Comparison of ENCODE assay signal across 20 cellular contexts in genomic region chr3:124177070-124177469, GRCh38.
DNase-seq lines count a peak whose midpoint lies in the region; ATAC-seq, FAIRE-seq and TF ChIP-seq lines count a peak whose summit lies in the region.
"Had no signal": no experiment of that assay in that cellular context is flagged by ENCODE, and none has a peak within 500 bp of the region (broad histone marks: within the 10 kb centered on the region; RNA-seq: fewer than 3 reads in every experiment).

No MANE protein-coding gene starts in this region.

- peak overlapping the region; percentile 7 for H3K27ac Mint-ChIP-seq in glutamatergic neuron (ENCODE audit: unreplicated experiment)
- H3K27ac Mint-ChIP-seq in progenitor cell of endocrine pancreas, result peak overlapping the region; percentile 47
- H3K27ac Mint-ChIP-seq: B cell; CD4-positive, CD25-positive, alpha-beta regulatory T cell; CD8-positive, alpha-beta T cell; H9 had no signal

- peaks cover 13% of the 10 kb centered on the region for H3K27me3 Mint-ChIP-seq in glutamatergic neuron (ENCODE audit: unreplicated experiment)
- H3K27me3 Mint-ChIP-seq in progenitor cell of endocrine pancreas, result no peaks in the 10 kb centered on the region
- H3K27me3 Mint-ChIP-seq: CD4-positive, CD25-positive, alpha-beta regulatory T cell had no signal

- no peak for ATAC-seq in HG02884 (IDR thresholded peaks at IDR 0.05; ENCODE audit: unreplicated experiment)
- ATAC-seq: CD8-positive, alpha-beta T cell; GM12878; HCT116 had no signal

- H3K4me1 Mint-ChIP-seq in glutamatergic neuron (ENCODE audit: low read depth, unreplicated experiment) (peaks cover 52% of the 10 kb centered on the region), progenitor cell of endocrine pancreas (ENCODE audit: low read depth) (peaks cover 13% of the 10 kb centered on the region)
- H3K4me1 Mint-ChIP-seq: B cell; CD4-positive, CD25-positive, alpha-beta regulatory T cell had no signal

- H3K36me3 Mint-ChIP-seq in glutamatergic neuron (ENCODE audit: unreplicated experiment) (peaks cover 15% of the 10 kb centered on the region), progenitor cell of endocrine pancreas (ENCODE audit: insufficient read depth) (peaks cover 5% of the 10 kb centered on the region)
- H3K36me3 Mint-ChIP-seq: CD4-positive, CD25-positive, alpha-beta regulatory T cell; CD8-positive, alpha-beta T cell had no signal

- DNase-seq in ELF-1 (ENCODE audit: low read depth, low spot score) (peak; percentile 47), glutamatergic neuron (no peak), midbrain (lab: John Stamatoyannopoulos, UW) (peak; percentile 50), progenitor cell of endocrine pancreas (ENCODE audit: low spot score, unreplicated experiment) (no peak), NCI-H1694 treated with DMSO at 0.1 percent for 48 hours (lab: John Stamatoyannopoulos, UW) (no peak), dermis blood vessel endothelial cell (no peak), frontal cortex (ENCODE audit: low spot score in 2 of 2) (no peak)
- DNase-seq: Caco-2; CD4-positive, CD25-positive, alpha-beta regulatory T cell; CD8-positive, alpha-beta T cell; DMS153; DND-41; GDM1; GM23248; H9 had no signal

- H3K4me3 Mint-ChIP-seq in glutamatergic neuron (ENCODE audit: unreplicated experiment), result peak overlapping the region; percentile 50
- H3K4me3 Mint-ChIP-seq in progenitor cell of endocrine pancreas (ENCODE audit: low read depth), result no peak overlapping the region
- H3K4me3 Mint-ChIP-seq: B cell; CD4-positive, CD25-positive, alpha-beta regulatory T cell; CD8-positive, alpha-beta T cell; H9 had no signal

- TF ChIP-seq CTCF in glutamatergic neuron (IDR thresholded peaks at IDR 0.05; ENCODE audit: partially characterized antibody, unreplicated experiment), result no peak
- TF ChIP-seq CTCF in progenitor cell of endocrine pancreas (IDR thresholded peaks at IDR 0.05; ENCODE audit: unreplicated experiment), result no peak

- H3K9me3 Mint-ChIP-seq in glutamatergic neuron (ENCODE audit: unreplicated experiment), result peaks cover 21% of the 10 kb centered on the region
- H3K9me3 Mint-ChIP-seq in progenitor cell of endocrine pancreas (ENCODE audit: low read depth), result peaks cover 4% of the 10 kb centered on the region
- H3K9me3 Mint-ChIP-seq: CD8-positive, alpha-beta T cell; H9 had no signal

- FAIRE-seq in frontal cortex (lab: Jason Lieb, UNC), result no peak
- FAIRE-seq: GM12878, GM19239 had no signal

Comparison
In these comparisons a context has a peak if more than half of its experiments do, and no peak if none do; other contexts are left out.
1. DNase-seq: peak in ELF-1 (single experiment) and midbrain (single experiment); none in glutamatergic neuron (single experiment), progenitor cell of endocrine pancreas (single experiment), NCI-H1694 treated with DMSO at 0.1 percent for 48 hours (single experiment), dermis blood vessel endothelial cell (single experiment) and frontal cortex (0 of 2).